7 cellular contexts compared by ENCODE assay signal in genomic region chr22:20483771-20484170, GRCh38.
"Had no signal": no experiment of that assay in that cellular context is flagged by ENCODE, and none has a peak within 500 bp of the region (broad histone marks: within the 10 kb centered on the region; RNA-seq: fewer than 3 reads in every experiment).

No MANE protein-coding gene starts in this region.

- H3K4me3 Mint-ChIP-seq: IgD-negative memory B cell had no signal

- H3K9me3 Mint-ChIP-seq: IgD-negative memory B cell had no signal

- H3K27ac ChIP-seq: HL-60 had no signal

- H3K27me3 Mint-ChIP-seq: IgD-negative memory B cell had no signal

- ATAC-seq: HepG2 had no signal

- DNase-seq: IMR-90, KBM-7, KG1 had no signal

- FAIRE-seq: HepG2, HTR-8/SVneo had no signal
